In the genomic region with DNA sequence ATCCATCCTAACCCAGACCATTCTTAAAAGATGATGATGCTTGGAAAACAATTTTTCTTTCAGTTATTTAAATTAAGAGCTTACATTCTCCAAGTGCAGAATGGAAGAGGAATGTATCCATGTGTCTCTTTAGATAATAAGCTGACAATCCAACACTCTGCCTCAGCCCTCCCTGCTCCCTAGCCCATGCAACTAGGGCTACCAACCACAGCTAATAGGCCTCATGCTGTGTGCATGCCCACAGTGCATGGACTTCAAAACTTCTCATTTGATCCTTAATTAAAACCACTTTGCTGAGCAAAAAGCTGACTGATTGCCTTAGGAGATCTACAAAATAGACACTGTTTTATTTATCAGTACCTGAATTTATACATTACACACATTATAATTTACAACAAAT, we compare ENCODE assay signal across 34 cellular contexts.
"Had no signal": no experiment of that assay in that cellular context is flagged by ENCODE, and none has a peak within 500 bp of the region (broad histone marks: within the 10 kb centered on the region; RNA-seq: fewer than 3 reads in every experiment).

No MANE protein-coding gene starts in this region.

- H3K36me3 ChIP-seq: brain microvascular endothelial cell, breast epithelium had no signal

- H3K27ac ChIP-seq: body of pancreas, brain microvascular endothelial cell, breast epithelium, VCaP had no signal

- ATAC-seq: activated CD4-positive, alpha-beta T cell treated with anti-CD3 and anti-CD28 coated beads for 36 hours; activated CD4-positive, CD25-positive, alpha-beta regulatory T cell treated with anti-CD3 and anti-CD28 coated beads, Interleukin-2, amount 50 U/mL, for 24 hours; activated CD8-positive, alpha-beta memory T cell treated with anti-CD3 and anti-CD28 coated beads, Interleukin-2, amount 10 ng/mL, durations not matched to agents 7 days and 5 days; activated CD8-positive, alpha-beta T cell treated with anti-CD3 and anti-CD28 coated beads, Interleukin-2, amount 10 ng/mL, durations not matched to agents 7 days and 5 days; activated naive CD8-positive, alpha-beta T cell treated with anti-CD3 and anti-CD28 coated beads, Interleukin-2, amount 50 U/mL, for 24 hours; body of pancreas; T-cell had no signal

- H3K27me3 Mint-ChIP-seq: activated CD4-positive, alpha-beta memory T cell treated with anti-CD3 and anti-CD28 coated beads, Interleukin-2, amount 10 ng/mL, durations not matched to agents 7 days and 5 days; activated CD4-positive, alpha-beta T cell treated with anti-CD3 and anti-CD28 coated beads for 36 hours; activated CD4-positive, alpha-beta T cell treated with anti-CD3 and anti-CD28 coated beads, Interleukin-2, amount 10 ng/mL, durations not matched to agents 7 days and 5 days; activated CD8-positive, alpha-beta memory T cell treated with anti-CD3 and anti-CD28 coated beads, Interleukin-2, amount 10 ng/mL, durations not matched to agents 7 days and 5 days; activated naive CD4-positive, alpha-beta T cell treated with anti-CD3 and anti-CD28 coated beads, Interleukin-2, amount 10 ng/mL, durations not matched to agents 7 days and 5 days; activated naive CD4-positive, alpha-beta T cell treated with anti-CD3 and anti-CD28 coated beads, Interleukin-2, amount 50 U/mL, for 24 hours; activated naive CD8-positive, alpha-beta T cell; activated naive CD8-positive, alpha-beta T cell treated with anti-CD3 and anti-CD28 coated beads, Interleukin-2, amount 10 ng/mL, durations not matched to agents 7 days and 5 days; activated naive CD8-positive, alpha-beta T cell treated with anti-CD3 and anti-CD28 coated beads, Interleukin-2, amount 50 U/mL, for 24 hours; activated T-cell treated with anti-CD3 and anti-CD28 coated beads, Interleukin-2, amount 50 U/mL, for 24 hours; T-cell had no signal

- DNase-seq: activated CD4-positive, alpha-beta memory T cell treated with anti-CD3 and anti-CD28 coated beads, Interleukin-2, amount 10 ng/mL, durations not matched to agents 7 days and 5 days; activated CD4-positive, alpha-beta T cell treated with anti-CD3 and anti-CD28 coated beads for 1 hour; activated CD4-positive, alpha-beta T cell treated with anti-CD3 and anti-CD28 coated beads for 36 hours; activated CD4-positive, alpha-beta T cell treated with anti-CD3 and anti-CD28 coated beads for 48 hours; activated CD4-positive, alpha-beta T cell treated with anti-CD3 and anti-CD28 coated beads, Interleukin-2, amount 10 ng/mL, durations not matched to agents 7 days and 5 days; activated CD4-positive, alpha-beta T cell treated with anti-CD3 and anti-CD28 coated beads, Interleukin-2, amount 50 U/mL, for 48 hours; activated CD4-positive, CD25-positive, alpha-beta regulatory T cell; activated CD8-positive, alpha-beta memory T cell treated with anti-CD3 and anti-CD28 coated beads for 24 hours; activated CD8-positive, alpha-beta memory T cell treated with anti-CD3 and anti-CD28 coated beads, Interleukin-2, amount 10 ng/mL, durations not matched to agents 7 days and 5 days; activated CD8-positive, alpha-beta memory T cell treated with anti-CD3 and anti-CD28 coated beads, Interleukin-2, amount 50 U/mL, for 48 hours; activated CD8-positive, alpha-beta T cell treated with anti-CD3 and anti-CD28 coated beads, Interleukin-2, amount 10 ng/mL, durations not matched to agents 7 days and 5 days; activated effector memory CD4-positive, alpha-beta T cell treated with Interleukin-2 at 50 U/mL for 16 hours; activated gamma-delta T cell; activated naive CD4-positive, alpha-beta T cell treated with anti-CD3 and anti-CD28 coated beads, Interleukin-2, amount 10 ng/mL, durations not matched to agents 7 days and 5 days; activated naive CD4-positive, alpha-beta T cell treated with Interleukin-2 at 50 U/mL for 16 hours; activated naive CD8-positive, alpha-beta T cell treated with anti-CD3 and anti-CD28 coated beads, Interleukin-2, amount 10 ng/mL, durations not matched to agents 7 days and 5 days; activated naive CD8-positive, alpha-beta T cell treated with anti-CD3 and anti-CD28 coated beads, Interleukin-2, amount 50 U/mL, for 24 hours; activated T-cell treated with anti-CD3 and anti-CD28 coated beads, Interleukin-2, amount 50 U/mL, for 24 hours; activated T-cell treated with anti-CD3 and anti-CD28 coated beads, Interleukin-2, amount 50 U/mL, for 48 hours; aorta; body of pancreas; brain microvascular endothelial cell; central memory CD4-positive, alpha-beta T cell; T-cell; T-helper 2 cell; T-helper 9 cell had no signal

- H3K27ac Mint-ChIP-seq: activated CD4-positive, alpha-beta memory T cell treated with anti-CD3 and anti-CD28 coated beads, Interleukin-2, amount 10 ng/mL, durations not matched to agents 7 days and 5 days; activated CD4-positive, alpha-beta T cell treated with anti-CD3 and anti-CD28 coated beads for 36 hours; activated CD4-positive, alpha-beta T cell treated with anti-CD3 and anti-CD28 coated beads, Interleukin-2, amount 10 ng/mL, durations not matched to agents 7 days and 5 days; activated CD8-positive, alpha-beta memory T cell treated with anti-CD3 and anti-CD28 coated beads, Interleukin-2, amount 10 ng/mL, durations not matched to agents 7 days and 5 days; activated CD8-positive, alpha-beta T cell treated with anti-CD3 and anti-CD28 coated beads, Interleukin-2, amount 10 ng/mL, durations not matched to agents 7 days and 5 days; activated naive CD4-positive, alpha-beta T cell treated with anti-CD3 and anti-CD28 coated beads, Interleukin-2, amount 10 ng/mL, durations not matched to agents 7 days and 5 days; activated naive CD4-positive, alpha-beta T cell treated with anti-CD3 and anti-CD28 coated beads, Interleukin-2, amount 50 U/mL, for 24 hours; activated naive CD8-positive, alpha-beta T cell treated with anti-CD3 and anti-CD28 coated beads, Interleukin-2, amount 10 ng/mL, durations not matched to agents 7 days and 5 days; activated naive CD8-positive, alpha-beta T cell treated with anti-CD3 and anti-CD28 coated beads, Interleukin-2, amount 50 U/mL, for 24 hours; activated T-cell treated with anti-CD3 and anti-CD28 coated beads, Interleukin-2, amount 50 U/mL, for 24 hours; activated T-helper 2 cell treated with anti-CD3 and anti-CD28 coated beads, Interferon-gamma antibody, Interleukin-2, Interleukin-4, amounts not matched to agents 10 μg/mL and 5 μg/mL and 100 μg/mL, durations not matched to agents 14 hours and 24 hours and 36 hours; T-cell; T-helper 1 cell treated with Interleukin-12 subunit alpha and Interleukin-12 subunit beta and Interleukin-4 antibody, amounts not matched to agents 30 μg/mL and 1 μg/mL, for 36 hours; T-helper 2 cell treated with Interferon-gamma antibody and Interleukin-4, amounts not matched to agents 5 μg/mL and 100 μg/mL, for 36 hours had no signal

- H3K36me3 Mint-ChIP-seq: activated CD8-positive, alpha-beta memory T cell treated with anti-CD3 and anti-CD28 coated beads, Interleukin-2, amount 10 ng/mL, durations not matched to agents 7 days and 5 days; activated naive CD4-positive, alpha-beta T cell treated with anti-CD3 and anti-CD28 coated beads, Interleukin-2, amount 10 ng/mL, durations not matched to agents 7 days and 5 days; activated naive CD4-positive, alpha-beta T cell treated with anti-CD3 and anti-CD28 coated beads, Interleukin-2, amount 50 U/mL, for 24 hours; activated naive CD8-positive, alpha-beta T cell; activated naive CD8-positive, alpha-beta T cell treated with anti-CD3 and anti-CD28 coated beads, Interleukin-2, amount 10 ng/mL, durations not matched to agents 7 days and 5 days; T-cell had no signal

- H3K4me3 Mint-ChIP-seq: activated CD4-positive, alpha-beta memory T cell treated with anti-CD3 and anti-CD28 coated beads, Interleukin-2, amount 10 ng/mL, durations not matched to agents 7 days and 5 days; activated CD4-positive, alpha-beta T cell treated with anti-CD3 and anti-CD28 coated beads for 36 hours; activated CD4-positive, alpha-beta T cell treated with anti-CD3 and anti-CD28 coated beads, Interleukin-2, amount 10 ng/mL, durations not matched to agents 7 days and 5 days; activated CD8-positive, alpha-beta memory T cell treated with anti-CD3 and anti-CD28 coated beads, Interleukin-2, amount 10 ng/mL, durations not matched to agents 7 days and 5 days; activated CD8-positive, alpha-beta T cell treated with anti-CD3 and anti-CD28 coated beads, Interleukin-2, amount 10 ng/mL, durations not matched to agents 7 days and 5 days; activated naive CD4-positive, alpha-beta T cell treated with anti-CD3 and anti-CD28 coated beads, Interleukin-2, amount 10 ng/mL, durations not matched to agents 7 days and 5 days; activated naive CD4-positive, alpha-beta T cell treated with anti-CD3 and anti-CD28 coated beads, Interleukin-2, amount 50 U/mL, for 24 hours; activated naive CD8-positive, alpha-beta T cell; activated naive CD8-positive, alpha-beta T cell treated with anti-CD3 and anti-CD28 coated beads, Interleukin-2, amount 10 ng/mL, durations not matched to agents 7 days and 5 days; activated naive CD8-positive, alpha-beta T cell treated with anti-CD3 and anti-CD28 coated beads, Interleukin-2, amount 50 U/mL, for 24 hours; activated T-cell treated with anti-CD3 and anti-CD28 coated beads, Interleukin-2, amount 50 U/mL, for 24 hours; T-cell; T-helper 1 cell treated with Interleukin-12 subunit alpha and Interleukin-12 subunit beta and Interleukin-4 antibody, amounts not matched to agents 30 μg/mL and 1 μg/mL, for 36 hours; T-helper 2 cell treated with Interferon-gamma antibody and Interleukin-4, amounts not matched to agents 5 μg/mL and 100 μg/mL, for 36 hours had no signal

- H3K9me3 ChIP-seq: body of pancreas, breast epithelium had no signal

- H3K9me3 Mint-ChIP-seq: activated CD4-positive, alpha-beta T cell treated with anti-CD3 and anti-CD28 coated beads, Interleukin-2, amount 10 ng/mL, durations not matched to agents 7 days and 5 days; activated T-helper 2 cell treated with anti-CD3 and anti-CD28 coated beads, Interferon-gamma antibody, Interleukin-2, Interleukin-4, amounts not matched to agents 10 μg/mL and 5 μg/mL and 100 μg/mL, durations not matched to agents 14 hours and 24 hours and 36 hours; T-helper 1 cell treated with Interleukin-12 subunit alpha and Interleukin-12 subunit beta and Interleukin-4 antibody, amounts not matched to agents 30 μg/mL and 1 μg/mL, for 36 hours; T-helper 2 cell treated with Interferon-gamma antibody and Interleukin-4, amounts not matched to agents 5 μg/mL and 100 μg/mL, for 36 hours had no signal

- H3K4me3 ChIP-seq: body of pancreas, breast epithelium had no signal

- H3K4me1 Mint-ChIP-seq: activated CD4-positive, alpha-beta memory T cell treated with anti-CD3 and anti-CD28 coated beads, Interleukin-2, amount 10 ng/mL, durations not matched to agents 7 days and 5 days; activated CD4-positive, alpha-beta T cell treated with anti-CD3 and anti-CD28 coated beads for 36 hours; activated CD4-positive, alpha-beta T cell treated with anti-CD3 and anti-CD28 coated beads, Interleukin-2, amount 10 ng/mL, durations not matched to agents 7 days and 5 days; activated CD8-positive, alpha-beta memory T cell treated with anti-CD3 and anti-CD28 coated beads, Interleukin-2, amount 10 ng/mL, durations not matched to agents 7 days and 5 days; activated naive CD4-positive, alpha-beta T cell treated with anti-CD3 and anti-CD28 coated beads, Interleukin-2, amount 10 ng/mL, durations not matched to agents 7 days and 5 days; activated naive CD4-positive, alpha-beta T cell treated with anti-CD3 and anti-CD28 coated beads, Interleukin-2, amount 50 U/mL, for 24 hours; activated naive CD8-positive, alpha-beta T cell treated with anti-CD3 and anti-CD28 coated beads, Interleukin-2, amount 10 ng/mL, durations not matched to agents 7 days and 5 days; activated naive CD8-positive, alpha-beta T cell treated with anti-CD3 and anti-CD28 coated beads, Interleukin-2, amount 50 U/mL, for 24 hours; T-cell had no signal

- H3K27me3 ChIP-seq: body of pancreas, brain microvascular endothelial cell, breast epithelium had no signal

- H3K4me1 ChIP-seq: body of pancreas, breast epithelium had no signal
